10 cellular contexts compared by ENCODE assay signal in the genomic region with DNA sequence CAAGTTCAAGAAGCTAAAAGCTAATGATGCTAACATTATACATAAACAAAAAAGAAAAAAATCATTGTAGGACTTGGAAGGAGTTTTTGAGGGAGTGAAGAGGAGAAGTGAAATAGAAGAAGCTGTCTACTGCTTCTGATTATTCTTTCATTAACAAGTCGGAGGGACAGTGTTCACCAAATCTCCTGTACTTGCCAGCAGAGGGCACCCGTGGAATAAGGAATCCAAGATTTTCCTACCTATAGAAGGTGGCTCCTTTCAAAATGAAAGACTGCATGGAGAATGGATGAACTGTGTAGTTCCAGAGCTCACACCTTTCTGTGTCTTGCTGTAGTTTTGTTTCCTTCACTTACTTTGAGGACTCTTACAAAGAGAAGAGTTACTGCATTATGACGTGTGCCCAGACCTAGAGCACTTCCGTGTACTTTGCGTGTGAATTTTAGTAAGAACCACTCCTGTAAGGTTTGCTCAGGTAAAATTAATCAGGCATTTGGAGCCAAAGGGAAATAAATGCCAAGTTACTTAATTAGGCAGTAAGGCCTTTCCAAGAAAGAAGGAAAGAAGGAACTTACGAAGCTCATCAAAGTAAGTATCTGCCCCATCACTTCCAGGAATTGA.
A peak's percentile ranks its signal among the peaks of the same experiment; 100 is the strongest.
DNase-seq lines count a peak whose midpoint lies in the region; ATAC-seq, FAIRE-seq and TF ChIP-seq lines count a peak whose summit lies in the region.
"Had no signal": no experiment of that assay in that cellular context is flagged by ENCODE, and none has a peak within 500 bp of the region (broad histone marks: within the 10 kb centered on the region; RNA-seq: fewer than 3 reads in every experiment).

No MANE protein-coding gene starts in this region.

- H2AFZ ChIP-seq in neuronal stem cell (ENCODE audit: low read length) = no peak overlapping the region

- no peak overlapping the region for H3K27ac ChIP-seq in neuronal stem cell (replicated peaks; ENCODE audit: low read length)

- no peak overlapping the region for H2BK15ac ChIP-seq in neuronal stem cell (ENCODE audit: low read length)

- no peaks in the 10 kb centered on the region for H3K9me3 Mint-ChIP-seq in activated CD8-positive, alpha-beta memory T cell treated with anti-CD3 and anti-CD28 coated beads, Interleukin-2, amount 10 ng/mL, durations not matched to agents 7 days and 5 days (ENCODE audit: low read depth)
- H3K9me3 Mint-ChIP-seq: dendritic cell treated with granulocyte-macrophage colony-stimulating factor and Interleukin-4, amounts not matched to agents 40 ng/mL and 50 ng/mL, for 4 days had no signal

- no peak overlapping the region for H3K23ac ChIP-seq in neuronal stem cell (ENCODE audit: low read depth, low read length, poor library complexity)

- CTCF ChIA-PET in activated CD8-positive, alpha-beta memory T cell treated with anti-CD3 and anti-CD28 coated beads, Interleukin-2, amount 10 ng/mL, durations not matched to agents 7 days and 5 days (lab: Charles Lee) = interaction anchor here (1.5 kb wide), 1 partner anchor 1864 kb away, joined by 3 read pairs; no protein-coding TSS in a partner anchor

- no peak overlapping the region for H2BK120ac ChIP-seq in neuronal stem cell (ENCODE audit: low read depth, low read length)

- peaks cover 0 to 1% of the 10 kb centered on the region in 2 donors for H3K4me1 ChIP-seq in neuronal stem cell (ENCODE audit: control insufficient read depth in 2 of 2, insufficient read depth in 1 of 2, low read depth in 1 of 2, low read length in 2 of 2)

- no peak overlapping the region for H4K91ac ChIP-seq in neuronal stem cell (ENCODE audit: low read depth, low read length, poor library complexity)

- no peak overlapping the region for H3K4me3 ChIP-seq in fibroblast of the aortic adventitia (ENCODE audit: low read depth, low read length)
- H3K4me3 ChIP-seq in neuronal stem cell (ENCODE audit: low read length in 2 of 2) = no peak overlapping the region

- no peaks in the 10 kb centered on the region for H3K36me3 ChIP-seq in neuronal stem cell (replicated peaks in 1 of 2; ENCODE audit: control insufficient read depth in 2 of 2, insufficient read depth in 2 of 2, low read length in 2 of 2)

- H3K4ac ChIP-seq in neuronal stem cell (ENCODE audit: low read length) = no peak overlapping the region

- no peak overlapping the region for H2BK5ac ChIP-seq in neuronal stem cell (ENCODE audit: low read length)

- no peaks in the 10 kb centered on the region for H3K36me3 Mint-ChIP-seq in activated CD8-positive, alpha-beta memory T cell treated with anti-CD3 and anti-CD28 coated beads, Interleukin-2, amount 10 ng/mL, durations not matched to agents 7 days and 5 days
- H3K36me3 Mint-ChIP-seq: CD4-positive, CD25-positive, alpha-beta regulatory T cell had no signal

- no CpG with 5 or more reads among the region's 6 CpGs for WGBS in neuronal stem cell (ENCODE audit: extremely low coverage in 2 of 2, insufficient read length in 2 of 2, insufficient replicate concordance in 1 of 2), 2 donors

- H3K9ac ChIP-seq in neuronal stem cell (ENCODE audit: low read depth, low read length, poor library complexity) = no peak overlapping the region

- H3K27me3 Mint-ChIP-seq in activated CD8-positive, alpha-beta memory T cell treated with anti-CD3 and anti-CD28 coated beads, Interleukin-2, amount 10 ng/mL, durations not matched to agents 7 days and 5 days = no peaks in the 10 kb centered on the region
- H3K27me3 Mint-ChIP-seq: CD4-positive, CD25-positive, alpha-beta regulatory T cell; dendritic cell treated with granulocyte-macrophage colony-stimulating factor and Interleukin-4, amounts not matched to agents 40 ng/mL and 50 ng/mL, for 4 days had no signal

- H3K27ac Mint-ChIP-seq in activated CD8-positive, alpha-beta memory T cell treated with anti-CD3 and anti-CD28 coated beads, Interleukin-2, amount 10 ng/mL, durations not matched to agents 7 days and 5 days = no peak overlapping the region
- H3K27ac Mint-ChIP-seq: CD4-positive, CD25-positive, alpha-beta regulatory T cell; dendritic cell treated with granulocyte-macrophage colony-stimulating factor and Interleukin-4, amounts not matched to agents 40 ng/mL and 50 ng/mL, for 4 days had no signal

- H3K18ac ChIP-seq in neuronal stem cell (ENCODE audit: low read length) = no peak overlapping the region

- peak; percentile 73 for FAIRE-seq in TTC549 (lab: Jason Lieb, UNC)

- H3K79me1 ChIP-seq in neuronal stem cell (ENCODE audit: low read depth, low read length) = no peaks in the 10 kb centered on the region

- no peaks in the 10 kb centered on the region for H3K27me3 ChIP-seq in neuronal stem cell (ENCODE audit: control insufficient read depth in 3 of 3, insufficient read depth in 3 of 3, low read depth in 1 of 3, low read length in 3 of 3)

- H4K8ac ChIP-seq in neuronal stem cell (ENCODE audit: low read depth, low read length) = no peak overlapping the region

- no peak overlapping the region for H2AK5ac ChIP-seq in neuronal stem cell (ENCODE audit: low read depth, low read length)

- no peak overlapping the region for H2BK12ac ChIP-seq in neuronal stem cell (ENCODE audit: low read length)

- DNase-seq in NCI-H446 (lab: John Stamatoyannopoulos, UW) (peak; percentile 23 to 62), NCI-H446 treated with DMSO at 0.1 percent for 48 hours (lab: John Stamatoyannopoulos, UW) (no peak), H4 (ENCODE audit: low spot score) (peak; percentile 78), NCI-H1105 (lab: John Stamatoyannopoulos, UW) (peak; percentile 48), fibroblast of the aortic adventitia (ENCODE audit: low read depth) (peak; percentile 81), neuronal stem cell (ENCODE audit: low spot score) (peak; percentile 60)
- DNase-seq in activated CD8-positive, alpha-beta memory T cell treated with anti-CD3 and anti-CD28 coated beads, Interleukin-2, amount 10 ng/mL, durations not matched to agents 7 days and 5 days = no peak

- H3K4me2 ChIP-seq in neuronal stem cell (ENCODE audit: insufficient read depth, low read length, poor library complexity, severe bottlenecking) = no peak overlapping the region

- no peak overlapping the region for H3K4me3 Mint-ChIP-seq in activated CD8-positive, alpha-beta memory T cell treated with anti-CD3 and anti-CD28 coated beads, Interleukin-2, amount 10 ng/mL, durations not matched to agents 7 days and 5 days
- H3K4me3 Mint-ChIP-seq: CD4-positive, CD25-positive, alpha-beta regulatory T cell; dendritic cell treated with granulocyte-macrophage colony-stimulating factor and Interleukin-4, amounts not matched to agents 40 ng/mL and 50 ng/mL, for 4 days had no signal

- no peak for ATAC-seq in activated CD8-positive, alpha-beta memory T cell treated with anti-CD3 and anti-CD28 coated beads, Interleukin-2, amount 10 ng/mL, durations not matched to agents 7 days and 5 days

- peak; percentile 72 for TF ChIP-seq CTCF in fibroblast of the aortic adventitia (IDR thresholded peaks at IDR 0.05; ENCODE audit: insufficient read depth, low read length)

- H3K14ac ChIP-seq in neuronal stem cell (ENCODE audit: low read length) = no peak overlapping the region

- H3K4me1 Mint-ChIP-seq in activated CD8-positive, alpha-beta memory T cell treated with anti-CD3 and anti-CD28 coated beads, Interleukin-2, amount 10 ng/mL, durations not matched to agents 7 days and 5 days = no peaks in the 10 kb centered on the region

- H3K9me3 ChIP-seq in neuronal stem cell (replicated peaks in 1 of 2; ENCODE audit: control insufficient read depth in 2 of 2, insufficient read depth in 1 of 2, low read depth in 1 of 2, low read length in 2 of 2) = no peaks in the 10 kb centered on the region

Comparison
In these comparisons a context has a peak if more than half of its experiments do, and no peak if none do; other contexts are left out.
1. DNase-seq: peak in NCI-H446 (2 of 2), H4 (single experiment), NCI-H1105 (single experiment), fibroblast of the aortic adventitia (single experiment) and neuronal stem cell (single experiment); none in NCI-H446 treated with DMSO at 0.1 percent for 48 hours (single experiment) and activated CD8-positive, alpha-beta memory T cell treated with anti-CD3 and anti-CD28 coated beads, Interleukin-2, amount 10 ng/mL, durations not matched to agents 7 days and 5 days (single experiment).